ENCODE assay signal across 35 cellular contexts in the genomic region with DNA sequence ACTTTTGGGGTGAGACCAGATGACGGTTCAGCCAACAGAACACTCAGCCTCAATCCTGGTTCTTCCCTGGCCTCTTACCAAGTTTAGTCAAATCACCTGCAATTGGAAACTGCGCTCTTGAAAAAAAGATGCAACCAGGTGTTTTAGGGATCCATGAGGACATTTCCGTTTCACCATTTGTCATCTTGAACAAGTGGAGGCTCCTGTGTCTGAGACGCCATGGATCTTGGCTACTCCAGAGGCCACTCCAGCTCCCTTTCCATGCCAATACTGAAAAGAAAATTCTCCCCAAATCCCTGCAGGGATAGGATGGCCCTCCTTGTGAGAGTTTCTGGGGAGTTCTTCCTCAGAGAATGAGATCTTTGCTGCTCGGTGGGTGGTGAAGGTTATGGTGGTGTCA. TPM values are rescaled to one million over a fixed set of nuclear protein-coding genes. Genes with fewer than 3 reads are reported as not detected.
"Had no signal": no experiment of that assay in that cellular context is flagged by ENCODE, and none has a peak within 500 bp of the region (broad histone marks: within the 10 kb centered on the region; RNA-seq: fewer than 3 reads in every experiment).

No MANE protein-coding gene starts in this region.

- H3K27me3 Mint-ChIP-seq: natural killer cell treated with Interleukin-12 subunit alpha and Interleukin-12 subunit beta and Interleukin-15 and Interleukin-18, amount 100 ng/mL, for 72 hours had no signal

- H3K4me3 ChIP-seq: left lung, lower lobe of right lung, pancreas, prostate gland, skin epidermis, stomach, testis, thyroid gland, transverse colon, upper lobe of left lung, vagina had no signal

- H3K4me1 Mint-ChIP-seq: mesothelial cell of epicardium; naive B cell; stimulated activated naive B cell treated with anti-CD40 and anti-IgM and Interleukin-4, amounts not matched to agents 10 μg/mL and 1 μg/mL and 100 μg/mL, for 72 hours had no signal

- FAIRE-seq: islet of Langerhans, kidney, pancreas had no signal

- H3K36me3 Mint-ChIP-seq: mesothelial cell of epicardium; naive B cell; natural killer cell treated with Interleukin-12 subunit alpha and Interleukin-12 subunit beta and Interleukin-15 and Interleukin-18, amount 100 ng/mL, for 72 hours; stimulated activated naive B cell treated with anti-CD40 and anti-IgM and Interleukin-4, amounts not matched to agents 10 μg/mL and 1 μg/mL and 100 μg/mL, for 72 hours had no signal

- H3K4me3 Mint-ChIP-seq: mesothelial cell of epicardium; naive B cell; natural killer cell treated with Interleukin-12 subunit alpha and Interleukin-12 subunit beta and Interleukin-15 and Interleukin-18, amount 100 ng/mL, for 72 hours; stimulated activated naive B cell treated with anti-CD40 and anti-IgM and Interleukin-4, amounts not matched to agents 10 μg/mL and 1 μg/mL and 100 μg/mL, for 72 hours had no signal

- H3K4me1 ChIP-seq: left lung, lower lobe of right lung, pancreas, prostate gland, stomach, testis, thyroid gland, transverse colon, upper lobe of left lung, vagina had no signal

- H3K27ac Mint-ChIP-seq: mesothelial cell of epicardium; naive B cell; natural killer cell treated with Interleukin-12 subunit alpha and Interleukin-12 subunit beta and Interleukin-15 and Interleukin-18, amount 100 ng/mL, for 72 hours; stimulated activated naive B cell treated with anti-CD40 and anti-IgM and Interleukin-4, amounts not matched to agents 10 μg/mL and 1 μg/mL and 100 μg/mL, for 72 hours had no signal

- H3K27ac ChIP-seq: left lung, lower lobe of right lung, pancreas, prostate gland, stomach, testis, thyroid gland, transverse colon, upper lobe of left lung, vagina had no signal

- ATAC-seq: left colon; natural killer cell treated with Interleukin-12 subunit alpha and Interleukin-12 subunit beta and Interleukin-15 and Interleukin-18, amount 100 ng/mL, for 72 hours; sciatic nerve had no signal

- H3K27me3 ChIP-seq: left lung, pancreas, testis, thyroid gland, transverse colon, upper lobe of left lung, vagina had no signal

- H3K9me3 Mint-ChIP-seq: naive B cell; natural killer cell treated with Interleukin-12 subunit alpha and Interleukin-12 subunit beta and Interleukin-15 and Interleukin-18, amount 100 ng/mL, for 72 hours; stimulated activated naive B cell treated with anti-CD40 and anti-IgM and Interleukin-4, amounts not matched to agents 10 μg/mL and 1 μg/mL and 100 μg/mL, for 72 hours had no signal

- H3K9me3 ChIP-seq: left lung, lower lobe of right lung, pancreas, prostate gland, testis, thyroid gland, transverse colon, upper lobe of left lung, vagina had no signal

- DNase-seq: hippocampal formation; kidney; left colon; left lung; lower lobe of right lung; mesendoderm; naive B cell; nucleus accumbens; pancreas; posterior cingulate gyrus; retina; right cardiac atrium; stimulated activated CD4-positive, alpha-beta T cell treated with anti-CD3 and anti-CD28 coated beads, Interleukin-12 subunit alpha, Interleukin-12 subunit beta, amount 100 ng/mL, for 4 hours; stimulated activated CD4-positive, alpha-beta T cell treated with anti-CD3 and anti-CD28 coated beads, Interleukin-15, amount 100 ng/mL, for 24 hours; stimulated activated CD4-positive, alpha-beta T cell treated with anti-CD3 and anti-CD28 coated beads, Interleukin-2, amount 100 ng/mL, for 24 hours; stimulated activated CD4-positive, alpha-beta T cell treated with anti-CD3 and anti-CD28 coated beads, Interleukin-4, amount 100 ng/mL, for 1 hour; stimulated activated naive B cell treated with anti-CD40 and anti-IgM and Interleukin-4, amounts not matched to agents 10 μg/mL and 1 μg/mL and 100 μg/mL, for 72 hours; stimulated activated naive CD8-positive, alpha-beta T cell treated with anti-CD3 and anti-CD28 coated beads, Interleukin-15, Interleukin-2, amounts not matched to agents 100 U/mL and 50 U/mL, for 24 hours; stomach; testis; thyroid gland; transverse colon had no signal

- H3K36me3 ChIP-seq: left lung, lower lobe of right lung, pancreas, prostate gland, stomach, thyroid gland, transverse colon, upper lobe of left lung, vagina had no signal

RNA-seq across cellular contexts. Expression of a gene that starts 27.7 kb away (rescaled TPM):
- total RNA-seq: kidney; liver; mesothelial cell of epicardium; mononuclear cell; natural killer cell treated with Interleukin-12 subunit alpha and Interleukin-12 subunit beta and Interleukin-15 and Interleukin-18, amount 100 ng/mL, for 72 hours; osteoblast; pancreas; right cardiac atrium; sciatic nerve; stomach; thyroid gland; transverse colon; urinary bladder; vagina had no signal
- polyA plus RNA-seq: liver, neural cell, right cardiac atrium, stomach, urinary bladder had no signal

RNA-seq across cellular contexts. Expression of a gene that starts 41.1 kb away (rescaled TPM):
- total RNA-seq: mononuclear cell; natural killer cell treated with Interleukin-12 subunit alpha and Interleukin-12 subunit beta and Interleukin-15 and Interleukin-18, amount 100 ng/mL, for 72 hours had no signal
- polyA plus RNA-seq: neural cell had no signal

RNA-seq across cellular contexts. Expression of a gene that starts 58.5 kb away (rescaled TPM):
- total RNA-seq: natural killer cell treated with Interleukin-12 subunit alpha and Interleukin-12 subunit beta and Interleukin-15 and Interleukin-18, amount 100 ng/mL, for 72 hours had no signal
